17 cellular contexts compared by ENCODE assay signal in the genomic region with DNA sequence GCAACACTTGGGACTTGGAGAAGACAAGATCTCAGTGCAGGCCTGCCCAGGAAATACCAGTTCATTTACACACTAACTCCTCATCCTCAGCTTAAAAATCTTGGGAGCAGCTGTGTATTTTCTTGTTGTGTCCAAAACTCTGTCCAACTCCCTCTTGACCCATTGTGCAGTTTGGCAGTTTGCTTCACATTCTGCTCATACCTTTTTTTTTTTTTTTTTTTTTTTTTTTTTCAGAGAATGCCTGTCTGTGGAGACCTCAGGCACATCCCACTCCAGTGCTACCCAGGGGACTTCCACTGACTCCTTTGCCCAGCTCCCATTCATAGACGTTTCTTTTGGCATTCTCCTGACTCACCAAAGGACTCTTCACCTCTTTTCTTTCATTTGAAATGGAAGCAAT.
DNase-seq lines count a peak whose midpoint lies in the region; TF ChIP-seq lines count a peak whose summit lies in the region.
"Had no signal": no experiment of that assay in that cellular context is flagged by ENCODE, and none has a peak within 500 bp of the region (broad histone marks: within the 10 kb centered on the region; RNA-seq: fewer than 3 reads in every experiment).

No MANE protein-coding gene starts in this region.

- 5 to 27% methylated on average over 1 of the region's 1 CpG for WGBS in lower leg skin, 2 donors

- peak; percentile 93 for DNase-seq in AG10803 (ENCODE audit: low read depth)
- peak; percentile 83 for DNase-seq in LHCN-M2 (ENCODE audit: low read depth)
- DNase-seq in fibroblast of gingiva (ENCODE audit: low read depth), result peak; percentile 92
- peak; percentile 40 for DNase-seq in myocyte (ENCODE audit: low read depth)
- DNase-seq in NCI-H1092 (lab: John Stamatoyannopoulos, UW), result no peak
- no peak for DNase-seq in NCI-H2107 (lab: John Stamatoyannopoulos, UW)
- no peak for DNase-seq in lower leg skin (ENCODE audit: low spot score in 2 of 2)
- DNase-seq in pons (ENCODE audit: low spot score), result no peak
- DNase-seq: activated CD4-positive, alpha-beta T cell treated with anti-CD3 and anti-CD28 coated beads, Interleukin-2, amount 10 ng/mL, durations not matched to agents 24 days and 14 days; cerebellar nuclear complex; DMS79; left lung; NCI-H2081 treated with DMSO at 0.1 percent for 48 hours; stimulated activated CD4-positive, alpha-beta T cell treated with anti-CD3 and anti-CD28 coated beads, Interleukin-12 subunit alpha, Interleukin-12 subunit beta, amount 100 ng/mL, for 4 hours had no signal

- no peak for TF ChIP-seq POLR2A in lower leg skin (IDR thresholded peaks at IDR 0.05)

- intact Hi-C loops in lower leg skin (cut with DNase I; ENCODE audit: low total_unique reads), result no loop called here

- H3K4me3 ChIP-seq in AG10803 (ENCODE audit: low read length) (no peak overlapping the region), lower leg skin (ENCODE audit: low read depth, poor library complexity, severe bottlenecking) (no peak overlapping the region)
- H3K4me3 ChIP-seq: BLaER1, GM12878, hepatocyte, left lung had no signal

- no peak for TF ChIP-seq CTCF in AG10803 (conservative IDR thresholded peaks at IDR 0.05; ENCODE audit: low read length)
- TF ChIP-seq CTCF in lower leg skin (IDR thresholded peaks at IDR 0.05), result no peak

Comparison
In these comparisons a context has a peak if more than half of its experiments do, and no peak if none do; other contexts are left out.
1. DNase-seq: peak in AG10803 (single experiment), LHCN-M2 (single experiment), fibroblast of gingiva (single experiment) and myocyte (single experiment); none in NCI-H1092 (single experiment), NCI-H2107 (single experiment), lower leg skin (0 of 2) and pons (single experiment).